In genomic region chr7:24951441-24951840, GRCh38 we compare ENCODE assay signal across 21 cellular contexts. TPM values are rescaled to one million over a fixed set of nuclear protein-coding genes. Genes with fewer than 3 reads are reported as not detected.
DNase-seq lines count a peak whose midpoint lies in the region; ATAC-seq, FAIRE-seq and TF ChIP-seq lines count a peak whose summit lies in the region.
"Had no signal": no experiment of that assay in that cellular context is flagged by ENCODE, and none has a peak within 500 bp of the region (broad histone marks: within the 10 kb centered on the region; RNA-seq: fewer than 3 reads in every experiment).

No MANE protein-coding gene starts in this region.

- TF ChIP-seq CTCF in HFFc6 (IDR thresholded peaks at IDR 0.05) (no peak), SU-DHL-6 (IDR thresholded peaks at IDR 0.05; ENCODE audit: insufficient read depth, low read length, poor library complexity, severe bottlenecking) (no peak)

- CTCF ChIA-PET in CD8-positive, alpha-beta memory T cell (lab: Charles Lee): interaction anchor here (0.7 to 1.6 kb wide), 4 partner anchors 28 to 120 kb away, joined by 3 to 6 read pairs (median 3); no protein-coding TSS in a partner anchor

- DNase-seq in HFFc6 (no peak), putamen (ENCODE audit: low spot score) (no peak), HuH-7.5 (ENCODE audit: low spot score) (no peak)
- DNase-seq in CD8-positive, alpha-beta memory T cell: no peak
- DNase-seq: Calu3; CD8-positive, alpha-beta T cell; DMS153; KBM-7; NCI-H1092 treated with DMSO at 0.1 percent for 48 hours; NCI-H146; NCI-H2029 treated with DMSO at 0.1 percent for 48 hours; NCI-H446; NCI-H526; PC-3; Right ventricle myocardium superior; SW 1271 had no signal

- no peak overlapping the region for H2AFZ ChIP-seq in SU-DHL-6 (ENCODE audit: low read depth, low read length, severe bottlenecking)

- H3K79me2 ChIP-seq in SU-DHL-6 (ENCODE audit: insufficient read depth, low read length): peaks cover 100% of the 10 kb centered on the region

- H3K36me3 ChIP-seq in SU-DHL-6 (ENCODE audit: low read length): no peaks in the 10 kb centered on the region
- H3K36me3 ChIP-seq in CD8-positive, alpha-beta memory T cell (ENCODE audit: insufficient read depth, low read length): no peaks in the 10 kb centered on the region
- H3K36me3 ChIP-seq: BLaER1 had no signal

- H3K4me3 Mint-ChIP-seq in HFFc6: no peak overlapping the region
- peak overlapping the region in 1 of 7 donors; percentile 18 for H3K4me3 Mint-ChIP-seq in CD8-positive, alpha-beta memory T cell
- H3K4me3 Mint-ChIP-seq: CD8-positive, alpha-beta T cell had no signal

- no peak for ATAC-seq in GM21360 (IDR thresholded peaks at IDR 0.05; ENCODE audit: unreplicated experiment)
- ATAC-seq: CD8-positive, alpha-beta T cell; PC-3 had no signal

- no peak overlapping the region for H3K9ac ChIP-seq in SU-DHL-6 (ENCODE audit: low read length)
- H3K9ac ChIP-seq: BLaER1 had no signal

- H4K20me1 ChIP-seq in SU-DHL-6 (ENCODE audit: low read depth, low read length): peaks cover 76% of the 10 kb centered on the region
- H4K20me1 ChIP-seq: BLaER1 had no signal

- POLR2A ChIA-PET in CD8-positive, alpha-beta memory T cell (lab: Charles Lee): no interaction called here

- no peaks in the 10 kb centered on the region for H3K9me2 ChIP-seq in SU-DHL-6 (replicated peaks; ENCODE audit: insufficient read depth, low read length)

- H3K4me3 ChIP-seq in SU-DHL-6 (ENCODE audit: insufficient read depth, low read length, poor library complexity, severe bottlenecking): no peak overlapping the region
- no peak overlapping the region for H3K4me3 ChIP-seq in CD8-positive, alpha-beta memory T cell (ENCODE audit: low read length)
- H3K4me3 ChIP-seq: BLaER1 had no signal

- no peaks in the 10 kb centered on the region for H3F3A ChIP-seq in SU-DHL-6 (ENCODE audit: insufficient read depth)

- H3K27ac ChIP-seq in SU-DHL-6 (ENCODE audit: low read depth, low read length): no peak overlapping the region
- no peak overlapping the region for H3K27ac ChIP-seq in CD8-positive, alpha-beta memory T cell (ENCODE audit: low read depth, low read length)
- H3K27ac ChIP-seq: BLaER1 had no signal

- peaks cover 10% of the 10 kb centered on the region for H3K36me3 Mint-ChIP-seq in HFFc6 (ENCODE audit: low read depth)
- peaks cover 0 to 7% (median 0%) of the 10 kb centered on the region in 3 donors for H3K36me3 Mint-ChIP-seq in CD8-positive, alpha-beta memory T cell
- H3K36me3 Mint-ChIP-seq: CD8-positive, alpha-beta T cell had no signal

- H3K27me3 Mint-ChIP-seq in HFFc6 (ENCODE audit: insufficient read depth): no peaks in the 10 kb centered on the region
- no peaks in the 10 kb centered on the region for H3K27me3 Mint-ChIP-seq in CD8-positive, alpha-beta memory T cell

- peak overlapping the region; percentile 10 for H3K4me2 ChIP-seq in SU-DHL-6 (ENCODE audit: low read depth, low read length, poor library complexity, severe bottlenecking)
- H3K4me2 ChIP-seq: BLaER1 had no signal

- FAIRE-seq in endometrium (lab: Jason Lieb, UNC): peak; percentile 86
- FAIRE-seq: H54 had no signal

- H3K4me1 Mint-ChIP-seq in HFFc6 (ENCODE audit: low read depth): peaks cover 81% of the 10 kb centered on the region
- H3K4me1 Mint-ChIP-seq in CD8-positive, alpha-beta memory T cell: peaks cover 80 to 97% (median 94%) of the 10 kb centered on the region in 3 donors

- H3K9me3 Mint-ChIP-seq in HFFc6: no peaks in the 10 kb centered on the region
- H3K9me3 Mint-ChIP-seq in CD8-positive, alpha-beta memory T cell: no peaks in the 10 kb centered on the region
- H3K9me3 Mint-ChIP-seq: CD8-positive, alpha-beta T cell had no signal

- H3K9me3 ChIP-seq in SU-DHL-6 (ENCODE audit: insufficient read depth, low read length): no peaks in the 10 kb centered on the region
- no peaks in the 10 kb centered on the region for H3K9me3 ChIP-seq in CD8-positive, alpha-beta memory T cell (ENCODE audit: low read length)
- H3K9me3 ChIP-seq: BLaER1 had no signal

- H3K27ac Mint-ChIP-seq in HFFc6: 0 out of 2 replicates have a peak overlapping the region, but pooled peaks have one; percentile 40
- H3K27ac Mint-ChIP-seq in CD8-positive, alpha-beta memory T cell: peak overlapping the region in 2 of 8 donors; percentile 38 to 61
- H3K27ac Mint-ChIP-seq: CD8-positive, alpha-beta T cell had no signal

- no peaks in the 10 kb centered on the region for H3K27me3 ChIP-seq in SU-DHL-6 (ENCODE audit: low read length)
- H3K27me3 ChIP-seq in CD8-positive, alpha-beta memory T cell (ENCODE audit: insufficient read depth, low read length, poor library complexity, severe bottlenecking): no peaks in the 10 kb centered on the region
- H3K27me3 ChIP-seq: BLaER1 had no signal

- H3K4me1 ChIP-seq in CD8-positive, alpha-beta memory T cell (ENCODE audit: insufficient read depth, low read length): peaks cover 4% of the 10 kb centered on the region

RNA-seq across cellular contexts. Expression of gene OSBPL3, which starts 28.5 kb away (rescaled TPM):
- 10 to 100 TPM; 49.7 to 68.8 (median 63.2) TPM for total RNA-seq in HFFc6 (2021; fragmentation: NEBNext Ultra II Directional; extraction: Animal tissue kit (Norgen Biotek cat#: 25700))
- total RNA-seq in CD8-positive, alpha-beta memory T cell: 10 to 100 TPM; 71.7 to 72.5 TPM
- polyA plus RNA-seq in CD8-positive, alpha-beta memory T cell: 16.4 TPM
